ENCODE assay signal across 1 cellular context in the genomic region with DNA sequence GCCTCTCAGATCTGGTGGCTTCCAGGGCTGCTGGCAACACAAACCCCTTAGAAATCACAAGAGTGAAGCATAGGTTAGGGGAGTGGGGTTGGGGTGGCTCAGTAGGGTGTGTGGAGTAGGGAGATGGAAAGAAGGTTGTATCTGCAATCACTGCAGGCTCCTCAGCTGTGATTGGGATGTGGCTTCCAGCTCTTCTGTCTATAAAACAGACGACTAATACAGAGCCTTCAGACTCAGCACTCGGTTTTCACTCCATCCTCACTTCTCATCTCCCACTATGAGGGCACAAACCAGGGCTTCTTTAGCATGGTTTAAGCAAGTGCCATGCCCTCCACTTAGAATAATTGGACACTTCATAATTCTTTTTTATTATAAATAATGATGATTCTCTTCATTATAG.
TF ChIP-seq lines count a peak whose summit lies in the region.

No MANE protein-coding gene starts in this region.

TF ChIP-seq in HepG2, 621 proteins besides CTCF, POLR2A, EP300 and RAD21:
- TF ChIP-seq, protein P1, sequence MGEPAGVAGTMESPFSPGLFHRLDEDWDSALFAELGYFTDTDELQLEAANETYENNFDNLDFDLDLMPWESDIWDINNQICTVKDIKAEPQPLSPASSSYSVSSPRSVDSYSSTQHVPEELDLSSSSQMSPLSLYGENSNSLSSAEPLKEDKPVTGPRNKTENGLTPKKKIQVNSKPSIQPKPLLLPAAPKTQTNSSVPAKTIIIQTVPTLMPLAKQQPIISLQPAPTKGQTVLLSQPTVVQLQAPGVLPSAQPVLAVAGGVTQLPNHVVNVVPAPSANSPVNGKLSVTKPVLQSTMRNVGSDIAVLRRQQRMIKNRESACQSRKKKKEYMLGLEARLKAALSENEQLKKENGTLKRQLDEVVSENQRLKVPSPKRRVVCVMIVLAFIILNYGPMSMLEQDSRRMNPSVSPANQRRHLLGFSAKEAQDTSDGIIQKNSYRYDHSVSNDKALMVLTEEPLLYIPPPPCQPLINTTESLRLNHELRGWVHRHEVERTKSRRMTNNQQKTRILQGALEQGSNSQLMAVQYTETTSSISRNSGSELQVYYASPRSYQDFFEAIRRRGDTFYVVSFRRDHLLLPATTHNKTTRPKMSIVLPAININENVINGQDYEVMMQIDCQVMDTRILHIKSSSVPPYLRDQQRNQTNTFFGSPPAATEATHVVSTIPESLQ (CRISPR knock-in tag; conservative IDR thresholded peaks at IDR 0.05): no peak
- TF ChIP-seq GABPA (IDR thresholded peaks at IDR 0.05; ENCODE audit: low read depth, low read length) (no peak), GABPA (CRISPR knock-in tag; IDR thresholded peaks at IDR 0.05; ENCODE audit: low read depth) (no peak), FOXO1 (CRISPR knock-in tag; IDR thresholded peaks at IDR 0.05) (no peak)
- TF ChIP-seq, protein P2, sequence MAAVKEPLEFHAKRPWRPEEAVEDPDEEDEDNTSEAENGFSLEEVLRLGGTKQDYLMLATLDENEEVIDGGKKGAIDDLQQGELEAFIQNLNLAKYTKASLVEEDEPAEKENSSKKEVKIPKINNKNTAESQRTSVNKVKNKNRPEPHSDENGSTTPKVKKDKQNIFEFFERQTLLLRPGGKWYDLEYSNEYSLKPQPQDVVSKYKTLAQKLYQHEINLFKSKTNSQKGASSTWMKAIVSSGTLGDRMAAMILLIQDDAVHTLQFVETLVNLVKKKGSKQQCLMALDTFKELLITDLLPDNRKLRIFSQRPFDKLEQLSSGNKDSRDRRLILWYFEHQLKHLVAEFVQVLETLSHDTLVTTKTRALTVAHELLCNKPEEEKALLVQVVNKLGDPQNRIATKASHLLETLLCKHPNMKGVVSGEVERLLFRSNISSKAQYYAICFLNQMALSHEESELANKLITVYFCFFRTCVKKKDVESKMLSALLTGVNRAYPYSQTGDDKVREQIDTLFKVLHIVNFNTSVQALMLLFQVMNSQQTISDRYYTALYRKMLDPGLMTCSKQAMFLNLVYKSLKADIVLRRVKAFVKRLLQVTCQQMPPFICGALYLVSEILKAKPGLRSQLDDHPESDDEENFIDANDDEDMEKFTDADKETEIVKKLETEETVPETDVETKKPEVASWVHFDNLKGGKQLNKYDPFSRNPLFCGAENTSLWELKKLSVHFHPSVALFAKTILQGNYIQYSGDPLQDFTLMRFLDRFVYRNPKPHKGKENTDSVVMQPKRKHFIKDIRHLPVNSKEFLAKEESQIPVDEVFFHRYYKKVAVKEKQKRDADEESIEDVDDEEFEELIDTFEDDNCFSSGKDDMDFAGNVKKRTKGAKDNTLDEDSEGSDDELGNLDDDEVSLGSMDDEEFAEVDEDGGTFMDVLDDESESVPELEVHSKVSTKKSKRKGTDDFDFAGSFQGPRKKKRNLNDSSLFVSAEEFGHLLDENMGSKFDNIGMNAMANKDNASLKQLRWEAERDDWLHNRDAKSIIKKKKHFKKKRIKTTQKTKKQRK (IDR thresholded peaks at IDR 0.05; ENCODE audit: low read length): no peak
